ENCODE assay signal across 7 cellular contexts in genomic region chr18:36066731-36067117, GRCh38. TPM values are rescaled to one million over a fixed set of nuclear protein-coding genes. Genes with fewer than 3 reads are reported as not detected.
DNase-seq lines count a peak whose midpoint lies in the region; ATAC-seq, FAIRE-seq and TF ChIP-seq lines count a peak whose summit lies in the region.

No MANE protein-coding gene starts in this region.

- peak; percentile 1 for ATAC-seq in HG02642 (IDR thresholded peaks at IDR 0.05; ENCODE audit: poor library complexity, unreplicated experiment)

- H3K27me3 ChIP-seq in SJCRH30 (no peaks in the 10 kb centered on the region), esophagus squamous epithelium (peaks cover 0 to 5% (median 0%) of the 10 kb centered on the region in 4 donors), ovary (no peaks in the 10 kb centered on the region)

- intact Hi-C loops in esophagus squamous epithelium (cut with DNase I): no loop called here
- intact Hi-C loops in ovary (cut with DNase I): no loop called here

- no peak for TF ChIP-seq POLR2A in esophagus squamous epithelium (IDR thresholded peaks at IDR 0.05)
- no peak for TF ChIP-seq POLR2A in ovary (IDR thresholded peaks at IDR 0.05)
- no peak for TF ChIP-seq POLR2A in GM12891 (IDR thresholded peaks at IDR 0.05; ENCODE audit: low read depth, low read length)

- in situ Hi-C loops in GM13977 (cut with MboI; ENCODE audit: low pct_unique_long_range_greater_than_20kb, low sequenced_read_pairs, unreplicated experiment): no loop called here

- H3K4me3 ChIP-seq in SJCRH30 (peak overlapping the region; percentile 90), esophagus squamous epithelium (peak overlapping the region; percentile 60 to 97 (median 86)), ovary (peak overlapping the region; percentile 71)

- H3K36me3 ChIP-seq in SJCRH30 (no peaks in the 10 kb centered on the region), esophagus squamous epithelium (peaks cover 0 to 5% (median 0%) of the 10 kb centered on the region in 3 donors), ovary (no peaks in the 10 kb centered on the region)

- H3K9me3 ChIP-seq in SJCRH30 (replicated peaks) (no peaks in the 10 kb centered on the region), esophagus squamous epithelium (no peaks in the 10 kb centered on the region), ovary (no peaks in the 10 kb centered on the region)

- DNase-seq in GM13977 (ENCODE audit: low spot score): peak; percentile 45
- DNase-seq in SJCRH30: no peak
- no peak for DNase-seq in esophagus squamous epithelium (lab: John Stamatoyannopoulos, UW)
- DNase-seq in ovary: no peak
- no peak for DNase-seq in epidermal melanocyte (ENCODE audit: insufficient read length, low spot score)
- DNase-seq in GM12891 (ENCODE audit: insufficient read length, low spot score): no peak

- H3K27ac ChIP-seq in SJCRH30: peak overlapping the region; percentile 80
- H3K27ac ChIP-seq in esophagus squamous epithelium: peak overlapping the region; percentile 86 to 96 (median 94)
- H3K27ac ChIP-seq in ovary: peak overlapping the region; percentile 67 to 68

- no peak for TF ChIP-seq CTCF in GM13977 (IDR thresholded peaks at IDR 0.05; ENCODE audit: extremely low read depth, insufficient read depth, missing control alignments)
- TF ChIP-seq CTCF in esophagus squamous epithelium (IDR thresholded peaks at IDR 0.05): no peak
- no peak for TF ChIP-seq CTCF in ovary (IDR thresholded peaks at IDR 0.05)

- 0 to 3% methylated on average over 4 to 6 of the region's 6 CpGs for WGBS in esophagus squamous epithelium, 2 donors
- whole genome bisulfite sequencing in ovary, 3 donors: 0 to 2% (median 1%) methylated on average over 6 of the region's 6 CpGs

- TF ChIP-seq EP300 in ovary (IDR thresholded peaks at IDR 0.05): no peak

- no peak for FAIRE-seq in GM12891 (lab: Jason Lieb, UNC)

- H3K4me1 ChIP-seq in SJCRH30: no peaks in the 10 kb centered on the region
- peaks cover 7 to 24% (median 9%) of the 10 kb centered on the region in 3 donors for H3K4me1 ChIP-seq in esophagus squamous epithelium
- H3K4me1 ChIP-seq in ovary (ENCODE audit: insufficient read depth): no peaks in the 10 kb centered on the region

TF ChIP-seq in GM12891, 5 proteins besides CTCF, POLR2A, EP300 and RAD21:
- TF ChIP-seq PAX5 (IDR thresholded peaks at IDR 0.05; ENCODE audit: insufficient read depth, low read length, severe bottlenecking): no peak
- no peak for TF ChIP-seq SPI1 (IDR thresholded peaks at IDR 0.05; ENCODE audit: low read depth, low read length)
- TF ChIP-seq POU2F2 (IDR thresholded peaks at IDR 0.05; ENCODE audit: low read depth, low read length): no peak
- TF ChIP-seq TAF1 (IDR thresholded peaks at IDR 0.05; ENCODE audit: low read depth, low read length): no peak
- TF ChIP-seq POLR2AphosphoS5 (IDR thresholded peaks at IDR 0.05; ENCODE audit: low read depth, low read length): no peak
TF ChIP-seq in GM12891: peak in this region for 0.

RNA-seq across cellular contexts. Expression of gene RPRD1A, which starts 0.6 kb away (rescaled TPM):
- 29.0 and 37.0 TPM in 2 replicates for total RNA-seq in SJCRH30 (2014; rRNA removed; shearing (Covaris generic))
- total RNA-seq in esophagus squamous epithelium (10 to 100 TPM; 30.3 to 54.1 (median 51.1) TPM), ovary (10 to 100 TPM; 37.0 to 56.8 (median 43.1) TPM)
- 10 to 100 TPM; 19.3 to 32.6 TPM for polyA plus RNA-seq in ovary
- 27.4 TPM for polyA plus RNA-seq in GM12891 (2012; ENCODE audit: low read depth, missing spikeins)
